8 cellular contexts compared by ENCODE assay signal in genomic region chr6:15901141-15902115, GRCh38.
DNase-seq lines count a peak whose midpoint lies in the region; ATAC-seq and TF ChIP-seq lines count a peak whose summit lies in the region.

No MANE protein-coding gene starts in this region.

- TF ChIP-seq CTCF in Peyer's patch (IDR thresholded peaks at IDR 0.05), result peak in 3 of 6 experiments; percentile 28 to 52 (median 43)
- TF ChIP-seq CTCF in left lung (IDR thresholded peaks at IDR 0.05), result no peak

- no peaks in the 10 kb centered on the region for H3K27me3 ChIP-seq in Peyer's patch
- H3K27me3 ChIP-seq in left lung, result no peaks in the 10 kb centered on the region

- H3K36me3 ChIP-seq in Peyer's patch (no peaks in the 10 kb centered on the region), left lung (no peaks in the 10 kb centered on the region)

- H3K4me1 ChIP-seq in Peyer's patch, result peaks cover 0 to 12% (median 4%) of the 10 kb centered on the region in 4 donors
- H3K4me1 ChIP-seq in left lung, result peaks cover 7 to 12% of the 10 kb centered on the region in 2 donors

- no peak for TF ChIP-seq POLR2A in Peyer's patch (IDR thresholded peaks at IDR 0.05)

- H3K27ac ChIP-seq in Peyer's patch, result peak overlapping the region; percentile 28 to 64 (median 44)
- no peak overlapping the region for H3K27ac ChIP-seq in left lung

- H3K4me3 ChIP-seq in Peyer's patch, result peak overlapping the region in 1 of 4 donors; percentile 13
- no peak overlapping the region for H3K4me3 ChIP-seq in left lung

- DNase-seq in stimulated activated CD4-positive, alpha-beta T cell treated with anti-CD3 and anti-CD28 coated beads, Interleukin-4, amount 100 ng/mL, for 24 hours, result peak; percentile 12
- no peak for DNase-seq in stimulated activated CD4-positive, alpha-beta T cell treated with anti-CD3 and anti-CD28 coated beads, Interleukin-12 subunit alpha, Interleukin-12 subunit beta, amount 100 ng/mL, for 4 hours
- DNase-seq in Peyer's patch, result peak in 2 of 3 donors; percentile 46 to 79
- DNase-seq in left lung, result peak in 1 of 2 donors; percentile 45
- no peak for DNase-seq in glomerular visceral epithelial cell (ENCODE audit: extremely low spot score)
- no peak for DNase-seq in foreskin melanocyte
- DNase-seq in NCI-H1105 treated with DMSO at 0.1 percent for 48 hours (lab: John Stamatoyannopoulos, UW), result no peak

- ATAC-seq in HG02938 (IDR thresholded peaks at IDR 0.05; ENCODE audit: unreplicated experiment), result peak; percentile 91
- ATAC-seq in left lung, result peak; percentile 35

- intact Hi-C loops in left lung (cut with DNase I), result no loop called here

- H3K9me3 ChIP-seq in Peyer's patch (no peaks in the 10 kb centered on the region), left lung (no peaks in the 10 kb centered on the region)

Comparison
In these comparisons a context has a peak if more than half of its experiments do, and no peak if none do; other contexts are left out.
1. DNase-seq: peak in stimulated activated CD4-positive, alpha-beta T cell treated with anti-CD3 and anti-CD28 coated beads, Interleukin-4, amount 100 ng/mL, for 24 hours (single experiment) and Peyer's patch (2 of 3); none in stimulated activated CD4-positive, alpha-beta T cell treated with anti-CD3 and anti-CD28 coated beads, Interleukin-12 subunit alpha, Interleukin-12 subunit beta, amount 100 ng/mL, for 4 hours (single experiment), glomerular visceral epithelial cell (single experiment), foreskin melanocyte (single experiment) and NCI-H1105 treated with DMSO at 0.1 percent for 48 hours (single experiment).
2. H3K27ac ChIP-seq: peak in Peyer's patch (4 of 4); none in left lung (0 of 2).